In genomic region chr7:30284298-30285066, GRCh38 we compare ENCODE assay signal across 1 cellular context.
TF ChIP-seq lines count a peak whose summit lies in the region.

Gene ZNRF2 (plus strand): TSS chr7:30284597. CDS start chr7:30285358, 761 bp downstream.

TF ChIP-seq in SK-N-SH, 30 proteins besides CTCF, POLR2A, EP300 and RAD21 (continued from another document):
- TF ChIP-seq IRF3 (IDR thresholded peaks at IDR 0.05; ENCODE audit: low read depth, low read length) (peak; percentile 5; the same call in 1 of the 2 replicates), EZH2phosphoT487 (IDR thresholded peaks at IDR 0.05; ENCODE audit: borderline replicate concordance, low read depth) (no peak), GABPA (IDR thresholded peaks at IDR 0.05; ENCODE audit: low read depth) (peak; percentile 42), NFIC (IDR thresholded peaks at IDR 0.05; ENCODE audit: borderline replicate concordance) (peak; percentile 16; the same call in 1 of the 2 replicates), RFX5 (IDR thresholded peaks at IDR 0.05; ENCODE audit: low read length) (peak; percentile 74; the same call in 1 of the 2 replicates), USF2 (IDR thresholded peaks at IDR 0.05; ENCODE audit: borderline replicate concordance, low read depth, low read length) (peak; percentile 69), MXI1 (IDR thresholded peaks at IDR 0.05; ENCODE audit: low read depth, low read length) (peak; percentile 99), RXRA (IDR thresholded peaks at IDR 0.05; ENCODE audit: borderline replicate concordance, low read depth) (peak; percentile 50; the same call in 1 of the 2 replicates), USF1 (IDR thresholded peaks at IDR 0.05; ENCODE audit: borderline replicate concordance, low read depth) (peak; percentile 88; the same call in 1 of the 2 replicates), JUND (IDR thresholded peaks at IDR 0.05) (no peak), FOSL2 (IDR thresholded peaks at IDR 0.05; ENCODE audit: borderline replicate concordance, low read depth) (no peak), FOXM1 (IDR thresholded peaks at IDR 0.05; ENCODE audit: low read depth) (peak; percentile 66; the same call in 1 of the 2 replicates), MAX (IDR thresholded peaks at IDR 0.05; ENCODE audit: low read depth) (peak; percentile 99), YY1 (IDR thresholded peaks at IDR 0.05; ENCODE audit: low read depth) (peak; percentile 67), ZBTB33 (IDR thresholded peaks at IDR 0.05; ENCODE audit: borderline replicate concordance, low read depth) (0 out of 2 replicates have a peak, but pooled peaks have one; percentile 24), FOXJ3 (CRISPR knock-in tag; IDR thresholded peaks at IDR 0.05) (no peak), CHD2 (IDR thresholded peaks at IDR 0.05; ENCODE audit: low read length, partially characterized antibody) (peak; percentile 60)
